ENCODE assay signal across 9 cellular contexts in genomic region chr11:116454020-116454645, GRCh38.
DNase-seq lines count a peak whose midpoint lies in the region; ATAC-seq lines count a peak whose summit lies in the region.
"Had no signal": no experiment of that assay in that cellular context is flagged by ENCODE, and none has a peak within 500 bp of the region (broad histone marks: within the 10 kb centered on the region; RNA-seq: fewer than 3 reads in every experiment).

No MANE protein-coding gene starts in this region.

- H3K9me3 Mint-ChIP-seq in activated T-cell treated with anti-CD3 and anti-CD28 coated beads, Interleukin-2, amount 50 U/mL, for 24 hours, result peaks cover 2% of the 10 kb centered on the region
- H3K9me3 Mint-ChIP-seq: central memory CD8-positive, alpha-beta T cell had no signal

- H3K4me1 Mint-ChIP-seq in activated T-cell treated with anti-CD3 and anti-CD28 coated beads, Interleukin-2, amount 50 U/mL, for 24 hours (ENCODE audit: low read depth), result no peaks in the 10 kb centered on the region
- H3K4me1 Mint-ChIP-seq: central memory CD8-positive, alpha-beta T cell had no signal

- DNase-seq in activated T-cell treated with anti-CD3 and anti-CD28 coated beads, Interleukin-2, amount 50 U/mL, for 24 hours, result peak; percentile 33
- DNase-seq in activated T-cell treated with anti-CD3 and anti-CD28 coated beads, Interleukin-2, amount 50 U/mL, for 1 hour, result no peak
- peak; percentile 49 for DNase-seq in NCI-H1092 (lab: John Stamatoyannopoulos, UW)
- DNase-seq in activated CD8-positive, alpha-beta memory T cell treated with anti-CD3 and anti-CD28 coated beads, Interleukin-2, amount 50 U/mL, for 48 hours, result peak; percentile 53
- peak; percentile 19 for DNase-seq in hepatic stellate cell (ENCODE audit: low spot score)
- DNase-seq in stimulated activated CD4-positive, alpha-beta T cell treated with anti-CD3 and anti-CD28 coated beads, Interleukin-4, amount 100 ng/mL, for 48 hours (ENCODE audit: low read depth in 2 of 2), result peak; percentile 4 to 7

- ATAC-seq in GM18498 (IDR thresholded peaks at IDR 0.05; ENCODE audit: unreplicated experiment) (no peak), GM21786 (IDR thresholded peaks at IDR 0.05; ENCODE audit: unreplicated experiment) (no peak)

- no peak overlapping the region for H3K27ac Mint-ChIP-seq in activated T-cell treated with anti-CD3 and anti-CD28 coated beads, Interleukin-2, amount 50 U/mL, for 24 hours

- no peak overlapping the region for H3K4me3 Mint-ChIP-seq in activated T-cell treated with anti-CD3 and anti-CD28 coated beads, Interleukin-2, amount 50 U/mL, for 24 hours
- H3K4me3 Mint-ChIP-seq: central memory CD8-positive, alpha-beta T cell had no signal

- no peaks in the 10 kb centered on the region for H3K36me3 Mint-ChIP-seq in activated T-cell treated with anti-CD3 and anti-CD28 coated beads, Interleukin-2, amount 50 U/mL, for 24 hours (ENCODE audit: low read depth)

- H3K27me3 Mint-ChIP-seq in activated T-cell treated with anti-CD3 and anti-CD28 coated beads, Interleukin-2, amount 50 U/mL, for 24 hours, result peaks cover 8% of the 10 kb centered on the region
